Comparison of ENCODE assay signal across 8 cellular contexts in the genomic region with DNA sequence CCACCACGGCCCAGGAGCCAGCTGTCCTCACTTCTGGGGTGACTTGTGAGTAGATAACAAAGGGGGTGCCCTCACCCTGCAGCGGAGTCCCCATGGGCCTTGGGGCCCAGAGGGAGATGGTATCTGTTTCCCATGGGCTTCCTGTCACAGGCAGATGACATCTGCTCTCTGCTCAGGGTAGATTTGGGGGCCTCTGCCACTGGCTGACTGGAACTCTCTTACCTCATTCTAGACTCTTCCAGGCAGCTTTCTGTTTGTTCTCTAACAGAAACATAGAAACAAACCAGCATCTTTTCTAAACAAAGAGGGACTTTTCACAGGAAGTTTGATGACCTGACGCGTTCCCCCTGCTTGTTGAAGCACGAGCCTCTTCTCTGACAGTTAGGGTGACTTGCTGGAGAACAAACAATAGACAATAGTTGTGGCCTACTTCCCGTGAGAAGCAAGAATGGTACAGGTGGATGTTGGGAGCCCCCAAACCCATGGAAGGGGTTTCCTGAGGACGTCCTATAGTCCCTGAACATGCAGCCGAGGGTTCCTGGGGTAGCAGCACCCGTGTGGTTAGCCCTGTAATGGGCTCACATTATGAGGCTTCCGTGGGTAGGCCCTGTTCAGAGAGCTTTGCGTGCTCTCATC.
DNase-seq lines count a peak whose midpoint lies in the region; ATAC-seq and TF ChIP-seq lines count a peak whose summit lies in the region.

No MANE protein-coding gene starts in this region.

- DNase-seq in GM12865 (ENCODE audit: low read depth): peak; percentile 89
- peak; percentile 80 for DNase-seq in T-helper 2 cell treated with Interferon-gamma antibody and Interleukin-4, amounts not matched to agents 5 μg/mL and 100 μg/mL, for 36 hours (ENCODE audit: low spot score)
- DNase-seq in choroid plexus epithelial cell (ENCODE audit: low read depth): peak; percentile 40
- DNase-seq in stimulated activated CD4-positive, alpha-beta T cell treated with anti-CD3 and anti-CD28 coated beads, Interleukin-2, amount 100 ng/mL, for 4 hours (ENCODE audit: low read depth): peak; percentile 28
- DNase-seq in HPDE6-E6E7 (ENCODE audit: extremely low spot score): no peak
- no peak for DNase-seq in A172 (ENCODE audit: low spot score)
- no peak for DNase-seq in T1000 (lab: John Stamatoyannopoulos, UW)

- no peak for TF ChIP-seq CTCF in GM12865 (IDR thresholded peaks at IDR 0.05; ENCODE audit: insufficient read depth, low read depth, low read length, missing control alignments)
- TF ChIP-seq CTCF in choroid plexus epithelial cell (conservative IDR thresholded peaks at IDR 0.05; ENCODE audit: low read depth, low read length): no peak

- H3K4me3 ChIP-seq in GM12865 (ENCODE audit: low read depth, low read length): no peak overlapping the region; the same call in 1 of the 2 replicates
- H3K4me3 ChIP-seq in choroid plexus epithelial cell (ENCODE audit: low read depth, low read length): no peak overlapping the region

- H3K36me3 Mint-ChIP-seq in T-helper 2 cell treated with Interferon-gamma antibody and Interleukin-4, amounts not matched to agents 5 μg/mL and 100 μg/mL, for 36 hours (ENCODE audit: low read depth): peaks cover 18% of the 10 kb centered on the region

- no peaks in the 10 kb centered on the region for H3K27me3 Mint-ChIP-seq in T-helper 2 cell treated with Interferon-gamma antibody and Interleukin-4, amounts not matched to agents 5 μg/mL and 100 μg/mL, for 36 hours (ENCODE audit: low read depth)

- peak overlapping the region; percentile 54 for H3K4me3 Mint-ChIP-seq in T-helper 2 cell treated with Interferon-gamma antibody and Interleukin-4, amounts not matched to agents 5 μg/mL and 100 μg/mL, for 36 hours

- peaks cover 59% of the 10 kb centered on the region for H3K4me1 Mint-ChIP-seq in T-helper 2 cell treated with Interferon-gamma antibody and Interleukin-4, amounts not matched to agents 5 μg/mL and 100 μg/mL, for 36 hours (ENCODE audit: low read depth)

- no peaks in the 10 kb centered on the region for H3K9me3 Mint-ChIP-seq in T-helper 2 cell treated with Interferon-gamma antibody and Interleukin-4, amounts not matched to agents 5 μg/mL and 100 μg/mL, for 36 hours

- peak; percentile 74 for ATAC-seq in HG02588 (IDR thresholded peaks at IDR 0.05; ENCODE audit: unreplicated experiment)

- peak overlapping the region; percentile 98 for H3K27ac Mint-ChIP-seq in T-helper 2 cell treated with Interferon-gamma antibody and Interleukin-4, amounts not matched to agents 5 μg/mL and 100 μg/mL, for 36 hours

Comparison
In these comparisons a context has a peak if more than half of its experiments do, and no peak if none do; other contexts are left out.
1. DNase-seq: peak in GM12865 (single experiment), T-helper 2 cell treated with Interferon-gamma antibody and Interleukin-4, amounts not matched to agents 5 μg/mL and 100 μg/mL, for 36 hours (single experiment), choroid plexus epithelial cell (single experiment) and stimulated activated CD4-positive, alpha-beta T cell treated with anti-CD3 and anti-CD28 coated beads, Interleukin-2, amount 100 ng/mL, for 4 hours (single experiment); none in HPDE6-E6E7 (single experiment), A172 (single experiment) and T1000 (single experiment).